ENCODE assay signal across 9 cellular contexts in the genomic region with DNA sequence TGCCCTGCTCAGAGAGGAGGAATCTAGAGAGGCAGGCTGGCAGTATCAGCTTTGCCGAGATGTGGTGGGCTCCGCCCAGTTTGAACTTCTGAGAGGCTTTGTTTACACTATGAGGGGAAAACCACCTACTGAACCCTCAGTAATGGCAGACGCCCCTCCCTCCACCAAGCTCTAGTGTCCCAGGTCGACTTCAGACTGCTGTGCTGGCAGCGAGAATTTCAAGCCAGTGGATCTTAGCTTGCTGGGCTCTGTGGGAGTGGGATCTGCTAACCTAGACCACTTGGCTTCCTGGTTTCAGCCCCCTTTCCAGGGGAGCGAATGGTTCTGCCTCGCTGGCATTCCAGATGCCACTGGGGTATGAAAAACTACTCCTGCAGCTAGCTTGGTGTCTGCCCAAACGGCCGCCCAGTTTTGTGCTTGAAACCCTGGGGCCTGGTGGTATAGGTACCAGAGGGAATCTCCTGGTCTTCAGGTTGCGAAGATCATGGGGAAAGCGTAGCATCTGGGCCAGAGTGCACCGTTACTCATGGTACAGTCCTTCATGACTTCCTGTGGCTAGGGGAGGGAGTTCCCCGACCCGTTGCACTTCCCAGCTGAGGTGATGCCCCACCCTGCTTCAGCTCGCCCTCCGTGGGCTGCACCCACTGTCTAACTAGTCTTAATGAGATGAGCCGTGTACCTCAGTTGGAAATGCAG. TPM values are rescaled to one million over a fixed set of nuclear protein-coding genes. Genes with fewer than 3 reads are reported as not detected.
DNase-seq lines count a peak whose midpoint lies in the region; ATAC-seq and TF ChIP-seq lines count a peak whose summit lies in the region.
"Had no signal": no experiment of that assay in that cellular context is flagged by ENCODE, and none has a peak within 500 bp of the region (broad histone marks: within the 10 kb centered on the region; RNA-seq: fewer than 3 reads in every experiment).

No MANE protein-coding gene starts in this region.

- no peaks in the 10 kb centered on the region for H3K4me1 ChIP-seq in esophagus muscularis mucosa

- H3K4me3 ChIP-seq in esophagus muscularis mucosa (no peak overlapping the region), lower leg skin (ENCODE audit: low read depth, poor library complexity, severe bottlenecking) (no peak overlapping the region), MG63 (no peak overlapping the region)

- intact Hi-C loops in esophagus muscularis mucosa (cut with DNase I) = no loop called here
- intact Hi-C loops in lower leg skin (cut with DNase I; ENCODE audit: low total_unique reads) = no loop called here

- H3K9me3 ChIP-seq in esophagus muscularis mucosa = peaks cover 0 to 8% (median 1%) of the 10 kb centered on the region in 4 donors
- H3K9me3 ChIP-seq in MG63 = peaks cover 3% of the 10 kb centered on the region; the same call in 1 of the 2 replicates
- H3K9me3 ChIP-seq: neutrophil had no signal

- DNase-seq in activated T-helper 9 cell treated with anti-CD3 and anti-CD28 coated beads, Interleukin-2, amount 50 U/mL, for 16 hours (ENCODE audit: low read depth) = peak; percentile 53
- peak; percentile 59 to 69 for DNase-seq in stimulated activated CD8-positive, alpha-beta memory T cell treated with anti-CD3 and anti-CD28 coated beads, Interleukin-7, amount 100 ng/mL, for 4 hours (ENCODE audit: low read depth in 2 of 2)
- DNase-seq in germinal center (ENCODE audit: low spot score) = no peak
- DNase-seq in esophagus muscularis mucosa (ENCODE audit: extremely low spot score) = no peak
- no peak for DNase-seq in lower leg skin (ENCODE audit: low spot score in 2 of 2)
- no peak for DNase-seq in MG63

- TF ChIP-seq CTCF in esophagus muscularis mucosa (IDR thresholded peaks at IDR 0.05) (no peak), lower leg skin (IDR thresholded peaks at IDR 0.05) (no peak)

- H3K36me3 ChIP-seq in esophagus muscularis mucosa (no peaks in the 10 kb centered on the region), MG63 (no peaks in the 10 kb centered on the region)
- H3K36me3 ChIP-seq: neutrophil had no signal

- H3K27me3 ChIP-seq in esophagus muscularis mucosa (no peaks in the 10 kb centered on the region), MG63 (no peaks in the 10 kb centered on the region)
- H3K27me3 ChIP-seq: neutrophil had no signal

- no peak overlapping the region for H3K27ac ChIP-seq in esophagus muscularis mucosa (replicated peaks in 1 of 4)
- H3K27ac ChIP-seq: neutrophil had no signal

- ATAC-seq in GM19463 (IDR thresholded peaks at IDR 0.05; ENCODE audit: unreplicated experiment) (peak; percentile 71), HG03442 (IDR thresholded peaks at IDR 0.05; ENCODE audit: unreplicated experiment) (peak; percentile 68)

- 80% methylated on average over 15 of the region's 17 CpGs for WGBS in esophagus muscularis mucosa
- WGBS in lower leg skin, 2 donors = 73 to 78% methylated on average over 17 of the region's 17 CpGs

- no peak for TF ChIP-seq EP300 in esophagus muscularis mucosa (IDR thresholded peaks at IDR 0.05)

- TF ChIP-seq POLR2A in esophagus muscularis mucosa (IDR thresholded peaks at IDR 0.05; ENCODE audit: low read depth) = no peak
- TF ChIP-seq POLR2A in lower leg skin (IDR thresholded peaks at IDR 0.05) = no peak

RNA-seq across cellular contexts. Expression of gene C21orf91, which starts 43.6 kb away (rescaled TPM):
- total RNA-seq in esophagus muscularis mucosa = 10 to 100 TPM in 1 of 4 donors, 1 to 10 TPM in 3; 7.9 to 10.9 (median 9.1) TPM
- total RNA-seq in lower leg skin = 10 to 100 TPM; 14.1 to 24.5 (median 17.2) TPM
- 1.7 and 2.7 TPM in 2 replicates for total RNA-seq in MG63 (2014; rRNA removed; shearing (Covaris generic); ENCODE audit: low replicate concordance)

Comparison
In these comparisons a context has a peak if more than half of its experiments do, and no peak if none do; other contexts are left out.
1. DNase-seq: peak in activated T-helper 9 cell treated with anti-CD3 and anti-CD28 coated beads, Interleukin-2, amount 50 U/mL, for 16 hours (single experiment) and stimulated activated CD8-positive, alpha-beta memory T cell treated with anti-CD3 and anti-CD28 coated beads, Interleukin-7, amount 100 ng/mL, for 4 hours (2 of 2); none in germinal center (single experiment), esophagus muscularis mucosa (single experiment), lower leg skin (0 of 2) and MG63 (single experiment).